ENCODE assay signal across 7 cellular contexts in genomic region chr14:23034498-23035302, GRCh38. TPM values are rescaled to one million over a fixed set of nuclear protein-coding genes. Genes with fewer than 3 reads are reported as not detected.
A peak's percentile ranks its signal among the peaks of the same experiment; 100 is the strongest.
DNase-seq lines count a peak whose midpoint lies in the region; ATAC-seq and FAIRE-seq lines count a peak whose summit lies in the region.

Gene PSMB5, minus strand, starts transcription at chr14:23034900. Its CDS starts 19 bp downstream, at chr14:23034881.

- DNase-seq in cerebellum (ENCODE audit: low spot score) (peak; percentile 95), left colon (peak; percentile 89 to 91), NOMO-1 treated with DMSO at 0.1 percent for 48 hours (lab: John Stamatoyannopoulos, UW; ENCODE audit: unreplicated experiment) (no peak)
- DNase-seq in stimulated activated CD4-positive, alpha-beta T cell treated with anti-CD3 and anti-CD28 coated beads, Interleukin-2, amount 100 ng/mL, for 4 hours (ENCODE audit: low read depth): peak; percentile 85

- ATAC-seq in GM19023 (IDR thresholded peaks at IDR 0.05; ENCODE audit: unreplicated experiment) (peak; percentile 89), HG03175 (IDR thresholded peaks at IDR 0.05; ENCODE audit: unreplicated experiment) (peak; percentile 95), left colon (peak; percentile 97)

- FAIRE-seq in TTC549 (lab: Jason Lieb, UNC): peak; percentile 63

- intact Hi-C loops in left colon (cut with DNase I, micrococcal nuclease): no loop called here

RNA-seq across cellular contexts. Expression of gene PSMB5, which starts in this region (rescaled TPM):
- total RNA-seq in cerebellum (74.6 TPM), left colon (10 to 100 TPM; 77.9 to 80.6 TPM)
